In genomic region chr3:170564664-170565063, GRCh38 we compare ENCODE assay signal across 1 cellular context.
TF ChIP-seq lines count a peak whose summit lies in the region.

No MANE protein-coding gene starts in this region.

TF ChIP-seq in SK-N-SH, 30 proteins besides CTCF, POLR2A, EP300 and RAD21 (continued from another document):
- no peak for TF ChIP-seq REST (IDR thresholded peaks at IDR 0.05; ENCODE audit: low read depth, low read length)
